Comparison of ENCODE assay signal across 8 cellular contexts in genomic region chr3:96202181-96202580, GRCh38.
"Had no signal": no experiment of that assay in that cellular context is flagged by ENCODE, and none has a peak within 500 bp of the region (broad histone marks: within the 10 kb centered on the region; RNA-seq: fewer than 3 reads in every experiment).

No MANE protein-coding gene starts in this region.

- H3K4me1 ChIP-seq: HAP-1 had no signal

- FAIRE-seq: K562 had no signal

- H3K9ac ChIP-seq: GM23248 had no signal

- H3K4me3 ChIP-seq: GM23248, HAP-1, K562 had no signal

- H3K4me3 Mint-ChIP-seq: HFFc6 had no signal

- DNase-seq: GM23248, H7, HFFc6, IMR-90 had no signal

- H3K27ac Mint-ChIP-seq: HFFc6 had no signal

- H3K36me3 ChIP-seq: HAP-1 had no signal

- ATAC-seq: HCT116, K562 had no signal

- H2AFZ ChIP-seq: GM23248 had no signal

- H3K27ac ChIP-seq: GM23248, HL-60 had no signal

- H3K9me3 ChIP-seq: HAP-1 had no signal
